ENCODE assay signal across 26 cellular contexts in genomic region chr2:131049150-131049718, GRCh38. TPM values are rescaled to one million over a fixed set of nuclear protein-coding genes. Genes with fewer than 3 reads are reported as not detected.
DNase-seq lines count a peak whose midpoint lies in the region; ATAC-seq and TF ChIP-seq lines count a peak whose summit lies in the region.
"Had no signal": no experiment of that assay in that cellular context is flagged by ENCODE, and none has a peak within 500 bp of the region (broad histone marks: within the 10 kb centered on the region; RNA-seq: fewer than 3 reads in every experiment).

No MANE protein-coding gene starts in this region.

- no peak for DNase-seq in activated CD4-positive, alpha-beta T cell treated with anti-CD3 and anti-CD28 coated beads for 36 hours
- DNase-seq in activated CD4-positive, alpha-beta T cell treated with anti-CD3 and anti-CD28 coated beads, Interleukin-2, amount 50 U/mL, for 4 hours: no peak
- DNase-seq in T-helper 17 cell (no peak), sciatic nerve (ENCODE audit: low spot score) (peak; percentile 19), dorsolateral prefrontal cortex (no peak)
- DNase-seq: CD8-positive, alpha-beta memory T cell; DMS153; DND-41; HCEC 1CT; Karpas-422; MV-4-11; NCI-H1105; NCI-H1436 treated with DMSO at 0.1 percent for 48 hours; NCI-H1930; NCI-H2107; NCI-H446; NCI-H524 treated with DMSO at 0.1 percent for 48 hours; NCI-H774; PC-9; Right ventricle myocardium superior had no signal

- peak overlapping the region; percentile 3 for H3K27ac Mint-ChIP-seq in activated CD4-positive, alpha-beta T cell treated with anti-CD3 and anti-CD28 coated beads for 36 hours
- peak overlapping the region; percentile 14 for H3K27ac Mint-ChIP-seq in T-helper 17 cell
- H3K27ac Mint-ChIP-seq: B cell; CD8-positive, alpha-beta memory T cell had no signal

- H3K27ac ChIP-seq in HEK293 (ENCODE audit: extremely low read depth, low read depth, low read length) (no peak overlapping the region), dorsolateral prefrontal cortex (peak overlapping the region in 3 of 59 donors; percentile 7 to 11 (median 8))
- H3K27ac ChIP-seq: 22Rv1, C4-2B, PC-9, SJSA1 had no signal

- H3K9me3 Mint-ChIP-seq in activated CD4-positive, alpha-beta T cell treated with anti-CD3 and anti-CD28 coated beads for 36 hours (ENCODE audit: low read depth): no peaks in the 10 kb centered on the region

- intact Hi-C loops in activated CD4-positive, alpha-beta T cell treated with anti-CD3 and anti-CD28 coated beads for 36 hours (cut with DNase I, micrococcal nuclease): no loop called here
- intact Hi-C loops in sciatic nerve (cut with DNase I) (no loop called here), dorsolateral prefrontal cortex (cut with DNase I) (no loop called here)

- no peak for TF ChIP-seq CTCF in HEK293 (tag by site-specific recombination; IDR thresholded peaks at IDR 0.05)
- TF ChIP-seq CTCF in dorsolateral prefrontal cortex (IDR thresholded peaks at IDR 0.05 in 54 of 56, conservative IDR thresholded peaks at IDR 0.05 in 2 of 56; ENCODE audit: low read depth in 1 of 56, partially characterized antibody in 56 of 56): no peak

- no peak for ATAC-seq in activated CD4-positive, alpha-beta T cell treated with anti-CD3 and anti-CD28 coated beads for 36 hours
- ATAC-seq in T-helper 17 cell (no peak), sciatic nerve (no peak), SK-N-SH treated with all-trans-retinoic acid at 6 μM for 48 hours (no peak)

- CTCF ChIA-PET in activated CD4-positive, alpha-beta T cell treated with anti-CD3 and anti-CD28 coated beads for 36 hours (lab: Charles Lee): no interaction called here
- CTCF ChIA-PET in HEK293 (lab: Yijun Ruan, JAX): no interaction called here

- peaks cover 39% of the 10 kb centered on the region for H3K36me3 Mint-ChIP-seq in activated CD4-positive, alpha-beta T cell treated with anti-CD3 and anti-CD28 coated beads for 36 hours (ENCODE audit: low read depth)
- H3K36me3 Mint-ChIP-seq in T-helper 17 cell (ENCODE audit: low read depth): peaks cover 20% of the 10 kb centered on the region

- H3K4me3 ChIP-seq in HEK293 (ENCODE audit: low read depth, low read length) (no peak overlapping the region), dorsolateral prefrontal cortex (no peak overlapping the region)
- H3K4me3 ChIP-seq: PC-9, SJSA1 had no signal

- H3K27me3 ChIP-seq in dorsolateral prefrontal cortex: no peaks in the 10 kb centered on the region
- H3K27me3 ChIP-seq: SJSA1 had no signal

- H3K9me3 ChIP-seq in HEK293 (ENCODE audit: control insufficient read depth, insufficient read depth, low read depth, low read length) (no peaks in the 10 kb centered on the region), T-helper 17 cell (ENCODE audit: control insufficient read depth, low read length, poor library complexity, severe bottlenecking) (no peaks in the 10 kb centered on the region)
- H3K9me3 ChIP-seq: SJSA1 had no signal

- H3K36me3 ChIP-seq in HEK293 (ENCODE audit: control insufficient read depth in 2 of 2, insufficient read depth in 1 of 2, low read length in 2 of 2): peaks cover 13 to 87% of the 10 kb centered on the region in 2 experiments

- no peaks in the 10 kb centered on the region for H3K27me3 Mint-ChIP-seq in activated CD4-positive, alpha-beta T cell treated with anti-CD3 and anti-CD28 coated beads for 36 hours
- H3K27me3 Mint-ChIP-seq in T-helper 17 cell: no peaks in the 10 kb centered on the region
- H3K27me3 Mint-ChIP-seq: B cell; CD8-positive, alpha-beta memory T cell had no signal

- POLR2A ChIA-PET in activated CD4-positive, alpha-beta T cell treated with anti-CD3 and anti-CD28 coated beads for 36 hours (lab: Charles Lee): interaction anchor here (0.5 to 0.6 kb wide), 2 partner anchors 23 to 90 kb away, joined by 3 read pairs; no protein-coding TSS in a partner anchor
- POLR2A ChIA-PET in HEK293 (lab: Yijun Ruan, JAX): no interaction called here

- H3K4me1 Mint-ChIP-seq in activated CD4-positive, alpha-beta T cell treated with anti-CD3 and anti-CD28 coated beads for 36 hours: no peaks in the 10 kb centered on the region
- H3K4me1 Mint-ChIP-seq in T-helper 17 cell: peaks cover 7% of the 10 kb centered on the region
- H3K4me1 Mint-ChIP-seq: B cell had no signal

- H3K4me1 ChIP-seq in HEK293 (ENCODE audit: control insufficient read depth, insufficient read depth, low read length): no peaks in the 10 kb centered on the region

- H3K4me3 Mint-ChIP-seq in activated CD4-positive, alpha-beta T cell treated with anti-CD3 and anti-CD28 coated beads for 36 hours: no peak overlapping the region
- no peak overlapping the region for H3K4me3 Mint-ChIP-seq in T-helper 17 cell
- H3K4me3 Mint-ChIP-seq: B cell; CD8-positive, alpha-beta memory T cell had no signal

TF ChIP-seq in HEK293, 187 proteins besides CTCF, POLR2A, EP300 and RAD21:
- peak; percentile 58 for TF ChIP-seq SCRT2 (tag by site-specific recombination; IDR thresholded peaks at IDR 0.05)
- no peak for TF ChIP-seq ZNF19 (tag by site-specific recombination; IDR thresholded peaks at IDR 0.05; ENCODE audit: low read depth)
- 0 out of 2 replicates have a peak, but pooled peaks have one; percentile 49 for TF ChIP-seq SCRT1 (tag by site-specific recombination; IDR thresholded peaks at IDR 0.05; ENCODE audit: borderline replicate concordance)

TF ChIP-seq in SK-N-SH treated with all-trans-retinoic acid at 6 μM for 48 hours, 23 proteins besides CTCF, POLR2A, EP300 and RAD21:
- TF ChIP-seq, protein P1, sequence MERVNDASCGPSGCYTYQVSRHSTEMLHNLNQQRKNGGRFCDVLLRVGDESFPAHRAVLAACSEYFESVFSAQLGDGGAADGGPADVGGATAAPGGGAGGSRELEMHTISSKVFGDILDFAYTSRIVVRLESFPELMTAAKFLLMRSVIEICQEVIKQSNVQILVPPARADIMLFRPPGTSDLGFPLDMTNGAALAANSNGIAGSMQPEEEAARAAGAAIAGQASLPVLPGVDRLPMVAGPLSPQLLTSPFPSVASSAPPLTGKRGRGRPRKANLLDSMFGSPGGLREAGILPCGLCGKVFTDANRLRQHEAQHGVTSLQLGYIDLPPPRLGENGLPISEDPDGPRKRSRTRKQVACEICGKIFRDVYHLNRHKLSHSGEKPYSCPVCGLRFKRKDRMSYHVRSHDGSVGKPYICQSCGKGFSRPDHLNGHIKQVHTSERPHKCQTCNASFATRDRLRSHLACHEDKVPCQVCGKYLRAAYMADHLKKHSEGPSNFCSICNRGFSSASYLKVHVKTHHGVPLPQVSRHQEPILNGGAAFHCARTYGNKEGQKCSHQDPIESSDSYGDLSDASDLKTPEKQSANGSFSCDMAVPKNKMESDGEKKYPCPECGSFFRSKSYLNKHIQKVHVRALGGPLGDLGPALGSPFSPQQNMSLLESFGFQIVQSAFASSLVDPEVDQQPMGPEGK (CRISPR knock-in tag; IDR thresholded peaks at IDR 0.05; ENCODE audit: borderline replicate concordance): no peak
- no peak for TF ChIP-seq TOX (CRISPR knock-in tag; IDR thresholded peaks at IDR 0.05; ENCODE audit: borderline replicate concordance)
- TF ChIP-seq, protein P2, sequence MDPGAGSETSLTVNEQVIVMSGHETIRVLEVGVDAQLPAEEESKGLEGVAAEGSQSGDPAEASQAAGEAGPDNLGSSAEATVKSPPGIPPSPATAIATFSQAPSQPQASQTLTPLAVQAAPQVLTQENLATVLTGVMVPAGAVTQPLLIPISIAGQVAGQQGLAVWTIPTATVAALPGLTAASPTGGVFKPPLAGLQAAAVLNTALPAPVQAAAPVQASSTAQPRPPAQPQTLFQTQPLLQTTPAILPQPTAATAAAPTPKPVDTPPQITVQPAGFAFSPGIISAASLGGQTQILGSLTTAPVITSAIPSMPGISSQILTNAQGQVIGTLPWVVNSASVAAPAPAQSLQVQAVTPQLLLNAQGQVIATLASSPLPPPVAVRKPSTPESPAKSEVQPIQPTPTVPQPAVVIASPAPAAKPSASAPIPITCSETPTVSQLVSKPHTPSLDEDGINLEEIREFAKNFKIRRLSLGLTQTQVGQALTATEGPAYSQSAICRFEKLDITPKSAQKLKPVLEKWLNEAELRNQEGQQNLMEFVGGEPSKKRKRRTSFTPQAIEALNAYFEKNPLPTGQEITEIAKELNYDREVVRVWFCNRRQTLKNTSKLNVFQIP (CRISPR knock-in tag; IDR thresholded peaks at IDR 0.05; ENCODE audit: borderline replicate concordance, low read depth): no peak
TF ChIP-seq in SK-N-SH treated with all-trans-retinoic acid at 6 μM for 48 hours: peak in this region for 0.

RNA-seq across cellular contexts. Expression of gene FAM168B, which starts 44.0 kb away (rescaled TPM):
- 10 to 100 TPM; 59.8 to 74.7 TPM for total RNA-seq in activated CD4-positive, alpha-beta T cell treated with anti-CD3 and anti-CD28 coated beads for 36 hours
- 10 to 100 TPM; 56.1 to 71.2 TPM for total RNA-seq in T-helper 17 cell
- 88.0 TPM for total RNA-seq in sciatic nerve
- 100 to 1,000 TPM; 119 to 220 (median 170) TPM for total RNA-seq in dorsolateral prefrontal cortex

RNA-seq across cellular contexts. Expression of gene PLEKHB2, which starts 55.9 kb away (rescaled TPM):
- total RNA-seq in activated CD4-positive, alpha-beta T cell treated with anti-CD3 and anti-CD28 coated beads for 36 hours: 10 to 100 TPM; 39.9 to 42.4 TPM
- total RNA-seq in T-helper 17 cell: 10 to 100 TPM; 68.1 to 72.6 TPM
- 52.0 TPM for total RNA-seq in sciatic nerve
- 100 to 1,000 TPM in 101 of 120 experiments, 10 to 100 TPM in 19; 67.0 to 178 (median 121) TPM for total RNA-seq in dorsolateral prefrontal cortex
